ENCODE assay signal across 21 cellular contexts in the genomic region with DNA sequence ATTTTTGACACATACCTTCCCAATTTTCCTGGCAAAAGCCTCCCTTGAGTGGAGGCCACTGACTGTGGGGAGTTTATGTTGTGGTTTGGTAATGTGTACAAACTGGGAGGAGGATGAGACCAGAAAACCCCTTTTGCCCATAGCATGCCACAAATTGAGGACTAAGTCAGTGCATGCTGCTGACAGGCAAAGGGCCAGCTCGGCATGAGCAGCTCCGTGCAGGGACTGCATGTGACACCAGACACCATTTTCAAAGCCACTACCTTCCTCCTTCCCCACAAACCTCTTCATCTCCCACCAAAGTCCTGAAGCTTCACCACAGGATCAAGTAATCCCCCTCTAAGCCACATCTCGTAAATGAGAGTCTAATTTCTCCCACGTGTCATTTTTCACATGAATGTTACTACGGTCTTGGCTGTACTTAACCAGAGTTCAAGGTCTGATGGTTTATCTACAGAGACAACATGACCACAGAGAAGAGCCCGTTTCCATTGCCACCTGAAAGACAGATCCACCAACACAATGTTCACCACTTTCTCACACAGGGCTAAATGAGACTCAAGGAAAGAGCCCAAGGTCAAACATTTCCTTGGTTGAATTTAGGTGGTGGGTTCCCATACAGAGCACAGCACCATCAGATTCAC.
DNase-seq lines count a peak whose midpoint lies in the region; FAIRE-seq and TF ChIP-seq lines count a peak whose summit lies in the region.
"Had no signal": no experiment of that assay in that cellular context is flagged by ENCODE, and none has a peak within 500 bp of the region (broad histone marks: within the 10 kb centered on the region; RNA-seq: fewer than 3 reads in every experiment).

No MANE protein-coding gene starts in this region.

- in situ Hi-C loops in G401 (cut with HindIII; ENCODE audit: low sequenced_read_pairs), result no loop called here

- peaks cover 23% of the 10 kb centered on the region for H3K79me1 ChIP-seq in mesenchymal stem cell (replicated peaks; ENCODE audit: low read length, poor library complexity, severe bottlenecking)

- no peak overlapping the region for H2BK5ac ChIP-seq in mesenchymal stem cell (ENCODE audit: low read depth, low read length, poor library complexity, severe bottlenecking)

- FAIRE-seq in H54 (lab: Jason Lieb, UNC), result peak; percentile 58
- FAIRE-seq in kidney (lab: Jason Lieb, UNC), result no peak
- FAIRE-seq in small intestine (lab: Jason Lieb, UNC), result no peak

- H3K9me3 ChIP-seq in PC-9 (ENCODE audit: insufficient read depth, low read depth) (no peaks in the 10 kb centered on the region), mesenchymal stem cell (ENCODE audit: control insufficient read depth, low read length) (no peaks in the 10 kb centered on the region), kidney (ENCODE audit: control insufficient read depth in 1 of 2, low read length in 2 of 2) (no peaks in the 10 kb centered on the region), small intestine (ENCODE audit: control insufficient read depth, low read depth) (no peaks in the 10 kb centered on the region)
- H3K9me3 ChIP-seq: esophagus squamous epithelium, sigmoid colon, tibial nerve had no signal

- H3K9me2 ChIP-seq in PC-9 (ENCODE audit: insufficient read depth), result no peaks in the 10 kb centered on the region

- H3K27ac ChIP-seq in PC-9 (0 out of 2 replicates have a peak overlapping the region, but pooled peaks have one; percentile 85), mesenchymal stem cell (ENCODE audit: low read length, poor library complexity, severe bottlenecking) (no peak overlapping the region), kidney (ENCODE audit: low read depth in 2 of 2, low read length in 2 of 2) (no peak overlapping the region), small intestine (ENCODE audit: low read depth in 1 of 2, low read length in 1 of 2) (peak overlapping the region in 1 of 2 donors; percentile 4)
- H3K27ac ChIP-seq: esophagus squamous epithelium, sigmoid colon, tibial nerve had no signal

- 92% methylated on average over 6 of the region's 6 CpGs for WGBS in mesenchymal stem cell
- 47 to 72% (median 48%) methylated on average over 6 of the region's 6 CpGs for WGBS in small intestine, 3 donors

- no peak overlapping the region for H3K4ac ChIP-seq in mesenchymal stem cell (ENCODE audit: low read depth in 1 of 2, low read length in 2 of 2)

- H3F3A ChIP-seq in PC-9 (ENCODE audit: insufficient read depth, low read depth), result peaks cover 7% of the 10 kb centered on the region

- no peak overlapping the region for H2BK12ac ChIP-seq in mesenchymal stem cell (ENCODE audit: low read length in 2 of 2)

- DNase-seq in G401 (ENCODE audit: low spot score) (peak; percentile 36), H54 (ENCODE audit: insufficient read length, low spot score) (no peak), PC-9 (no peak), mesenchymal stem cell (no peak), kidney (no peak), DMS79 treated with DMSO at 0.1 percent for 48 hours (lab: John Stamatoyannopoulos, UW) (no peak), small intestine (no peak), iPS-NIHi11 (ENCODE audit: low spot score) (no peak)
- DNase-seq: activated CD4-positive, alpha-beta T cell treated with anti-CD3 and anti-CD28 coated beads, Interleukin-2, amount 50 U/mL, for 48 hours; activated T-cell treated with anti-CD3 and anti-CD28 coated beads for 4 hours; amygdala; CD8-positive, alpha-beta memory T cell; central memory CD4-positive, alpha-beta T cell; esophagus squamous epithelium; HCEC 1CT; NCI-H1048; NCI-H2029; sigmoid colon; stimulated activated CD4-positive, alpha-beta T cell treated with anti-CD3 and anti-CD28 coated beads, Interleukin-2, amount 100 ng/mL, for 24 hours; stimulated activated naive CD4-positive, alpha-beta T cell treated with Interleukin-2 at 50 U/mL for 16 hours had no signal

- H2AK5ac ChIP-seq in mesenchymal stem cell (ENCODE audit: low read length, severe bottlenecking), result peak overlapping the region; percentile 29

- CTCF ChIA-PET in PC-9 (lab: Charles Lee), result no interaction called here

- H3K79me2 ChIP-seq in PC-9 (ENCODE audit: low read depth), result peaks cover 62% of the 10 kb centered on the region

- H3K18ac ChIP-seq in mesenchymal stem cell (ENCODE audit: low read depth in 1 of 2, low read length in 2 of 2), result no peak overlapping the region

- no peak overlapping the region for H3K14ac ChIP-seq in mesenchymal stem cell (ENCODE audit: low read length in 2 of 2)

- H3K4me3 ChIP-seq in PC-9, result no peak overlapping the region
- no peak overlapping the region for H3K4me3 ChIP-seq in mesenchymal stem cell (ENCODE audit: insufficient read depth in 1 of 2, low read depth in 1 of 2, low read length in 2 of 2)
- no peak overlapping the region for H3K4me3 ChIP-seq in kidney (ENCODE audit: low read length in 2 of 2)
- no peak overlapping the region for H3K4me3 ChIP-seq in small intestine (ENCODE audit: low read depth in 1 of 2, low read length in 2 of 2)
- H3K4me3 ChIP-seq: esophagus squamous epithelium, sigmoid colon, tibial nerve had no signal

- intact Hi-C loops in PC-9 (cut with micrococcal nuclease; ENCODE audit: unreplicated experiment), result no loop called here
- intact Hi-C loops in kidney (cut with DNase I), result no loop called here

- no peak overlapping the region for H4K91ac ChIP-seq in mesenchymal stem cell (ENCODE audit: low read length)

- H3K4me1 ChIP-seq in PC-9 (replicated peaks; ENCODE audit: insufficient read depth) (peaks cover 43% of the 10 kb centered on the region), mesenchymal stem cell (ENCODE audit: control insufficient read depth, insufficient read depth, low read depth, low read length) (peaks cover 8% of the 10 kb centered on the region), kidney (ENCODE audit: control insufficient read depth in 1 of 2, insufficient read depth in 1 of 2, low read depth in 1 of 2, low read length in 2 of 2) (peaks cover 5 to 35% of the 10 kb centered on the region in 2 donors), small intestine (ENCODE audit: control insufficient read depth in 2 of 2, insufficient read depth in 1 of 2, low read depth in 1 of 2, low read length in 1 of 2) (peaks cover 6% of the 10 kb centered on the region in 2 donors)

- POLR2A ChIA-PET in PC-9 (lab: Charles Lee; ENCODE audit: unreplicated experiment), result interaction anchor here (0.7 kb wide), 1 partner anchor 184 kb away, joined by 3 read pairs; no protein-coding TSS in a partner anchor

- H2AFZ ChIP-seq in PC-9 (no peak overlapping the region), mesenchymal stem cell (ENCODE audit: low read depth, low read length) (no peak overlapping the region)

- no peak for TF ChIP-seq POLR2A in H54 (IDR thresholded peaks at IDR 0.05; ENCODE audit: low read depth, low read length)

- H4K20me1 ChIP-seq in PC-9 (ENCODE audit: insufficient read depth), result no peaks in the 10 kb centered on the region

- H3K36me3 ChIP-seq in PC-9 (ENCODE audit: low read depth) (no peaks in the 10 kb centered on the region), mesenchymal stem cell (ENCODE audit: control insufficient read depth in 1 of 2, insufficient read depth in 2 of 2, low read depth in 1 of 2, low read length in 2 of 2) (no peaks in the 10 kb centered on the region), kidney (ENCODE audit: control insufficient read depth in 1 of 2, insufficient read depth in 2 of 2, low read length in 2 of 2) (no peaks in the 10 kb centered on the region), small intestine (ENCODE audit: control insufficient read depth in 2 of 2, insufficient read depth in 2 of 2, low read length in 2 of 2) (no peaks in the 10 kb centered on the region)
- H3K36me3 ChIP-seq: esophagus squamous epithelium, sigmoid colon, tibial nerve had no signal

- no peak overlapping the region for H4K8ac ChIP-seq in mesenchymal stem cell (ENCODE audit: low read length)

- H2BK120ac ChIP-seq in mesenchymal stem cell (ENCODE audit: low read depth, low read length), result no peak overlapping the region

- TF ChIP-seq CTCF in PC-9 (conservative IDR thresholded peaks at IDR 0.05), result no peak
- TF ChIP-seq CTCF in kidney (IDR thresholded peaks at IDR 0.05; ENCODE audit: borderline replicate concordance, extremely low read depth, insufficient read depth), result no peak

- no peak overlapping the region for H3K4me2 ChIP-seq in PC-9
- H3K4me2 ChIP-seq in mesenchymal stem cell (ENCODE audit: low read length, poor library complexity, severe bottlenecking), result no peak overlapping the region

- no peaks in the 10 kb centered on the region for H3K27me3 ChIP-seq in PC-9 (ENCODE audit: insufficient read depth, low read depth)
- H3K27me3 ChIP-seq in mesenchymal stem cell (ENCODE audit: control insufficient read depth in 1 of 2, insufficient read depth in 1 of 2, low read length in 2 of 2), result no peaks in the 10 kb centered on the region
- no peaks in the 10 kb centered on the region for H3K27me3 ChIP-seq in small intestine (ENCODE audit: control insufficient read depth in 2 of 2, insufficient read depth in 2 of 2, low read length in 2 of 2)
- H3K27me3 ChIP-seq: esophagus squamous epithelium, sigmoid colon, tibial nerve had no signal

- no TSS peak for BruUV-seq in PC-9 (replicated peaks; lab: Mats Ljungman, UMichigan)

- no peak overlapping the region for H3K9ac ChIP-seq in mesenchymal stem cell (ENCODE audit: low read length)
- no peak overlapping the region for H3K9ac ChIP-seq in kidney (ENCODE audit: low read length in 2 of 2)

- H2BK15ac ChIP-seq in mesenchymal stem cell (ENCODE audit: low read depth, poor library complexity, severe bottlenecking), result no peak overlapping the region

- H3K23ac ChIP-seq in mesenchymal stem cell (ENCODE audit: low read length in 2 of 2), result no peak overlapping the region
